In the genomic region with DNA sequence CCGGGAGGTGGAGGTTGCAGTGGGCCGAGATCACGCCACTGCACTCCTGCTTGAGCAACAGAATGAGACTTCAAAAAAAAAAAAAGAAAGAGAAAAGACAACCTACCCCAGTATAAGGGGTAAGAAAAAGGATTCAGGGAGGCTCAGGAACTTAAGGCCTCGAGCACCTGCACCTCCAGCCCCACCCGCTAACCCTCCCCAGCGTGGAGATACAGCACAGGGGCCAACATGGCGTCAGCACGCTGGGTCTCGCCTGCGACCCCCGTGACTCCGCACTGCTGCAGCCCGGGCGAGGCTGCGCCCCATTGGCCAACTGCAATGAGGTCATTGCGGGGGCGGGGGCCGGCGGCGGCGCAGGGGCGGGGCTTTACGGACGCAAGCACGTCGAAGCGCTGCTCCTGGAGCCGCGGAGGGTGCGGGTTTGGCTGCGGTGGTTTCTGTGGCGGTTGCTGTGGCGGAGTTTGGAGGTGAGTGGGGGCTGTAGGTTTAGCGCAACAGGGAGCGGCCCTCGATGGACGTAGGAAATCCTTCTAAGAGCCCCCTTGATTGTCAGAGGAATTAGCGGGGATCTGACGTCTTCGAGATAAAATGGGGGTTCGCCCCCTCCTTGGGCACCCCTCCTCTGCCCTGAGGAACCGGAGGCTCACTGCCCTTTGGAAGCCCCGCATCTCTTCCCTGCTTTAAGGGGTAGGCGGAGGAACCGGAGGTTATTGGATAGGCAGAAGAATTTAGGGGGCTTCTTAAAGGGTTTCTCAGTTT, we compare ENCODE assay signal across 8 cellular contexts. TPM values are rescaled to one million over a fixed set of nuclear protein-coding genes. Genes with fewer than 3 reads are reported as not detected.
A peak's percentile ranks its signal among the peaks of the same experiment; 100 is the strongest.
DNase-seq lines count a peak whose midpoint lies in the region; ATAC-seq, FAIRE-seq and TF ChIP-seq lines count a peak whose summit lies in the region.

A gene (plus strand): TSS at position 382 of the 759 bp plus-strand sequence. CDS start 2,017 bp downstream, outside the sequence.

- ATAC-seq in GM21619 (IDR thresholded peaks at IDR 0.05; ENCODE audit: unreplicated experiment) = peak; percentile 54

- H3K9me3 Mint-ChIP-seq in nephron progenitor cell = no peaks in the 10 kb centered on the region
- H3K9me3 Mint-ChIP-seq in stimulated activated naive CD8-positive, alpha-beta T cell treated with anti-CD3 and anti-CD28 coated beads, Interleukin-15, Interleukin-2, amounts not matched to agents 100 ng/mL and 50 ng/mL, for 24 hours = no peaks in the 10 kb centered on the region

- peak within 1 kb of the TSS; percentile 77 for H3K4me3 ChIP-seq in fibroblast of villous mesenchyme (ENCODE audit: low read depth, low read length)

- peaks cover 39% of the 10 kb centered on the region for H3K4me1 Mint-ChIP-seq in nephron progenitor cell
- H3K4me1 Mint-ChIP-seq in stimulated activated naive CD8-positive, alpha-beta T cell treated with anti-CD3 and anti-CD28 coated beads, Interleukin-15, Interleukin-2, amounts not matched to agents 100 ng/mL and 50 ng/mL, for 24 hours (ENCODE audit: low read depth) = peaks cover 57% of the 10 kb centered on the region

- no peak for FAIRE-seq in D721Med (lab: Jason Lieb, UNC)

- H3K27me3 Mint-ChIP-seq in nephron progenitor cell (ENCODE audit: low read depth, poor library complexity) = peaks cover 7% of the 10 kb centered on the region
- no peaks in the 10 kb centered on the region for H3K27me3 Mint-ChIP-seq in stimulated activated naive CD8-positive, alpha-beta T cell treated with anti-CD3 and anti-CD28 coated beads, Interleukin-15, Interleukin-2, amounts not matched to agents 100 ng/mL and 50 ng/mL, for 24 hours

- H3K36me3 Mint-ChIP-seq in nephron progenitor cell (ENCODE audit: low read depth) = peaks cover 6% of the 10 kb centered on the region
- H3K36me3 Mint-ChIP-seq in stimulated activated naive CD8-positive, alpha-beta T cell treated with anti-CD3 and anti-CD28 coated beads, Interleukin-15, Interleukin-2, amounts not matched to agents 100 ng/mL and 50 ng/mL, for 24 hours (ENCODE audit: low read depth) = peaks cover 11% of the 10 kb centered on the region

- no peak for TF ChIP-seq CTCF in D721Med (IDR thresholded peaks at IDR 0.05; ENCODE audit: insufficient read depth, missing control alignments)
- no peak for TF ChIP-seq CTCF in fibroblast of villous mesenchyme (IDR thresholded peaks at IDR 0.05; ENCODE audit: insufficient read depth, low read depth, low read length)
- no peak for TF ChIP-seq CTCF in nephron progenitor cell (IDR thresholded peaks at IDR 0.05)

- H3K27ac Mint-ChIP-seq in nephron progenitor cell = peak within 1 kb of the TSS; percentile 91
- H3K27ac Mint-ChIP-seq in stimulated activated naive CD8-positive, alpha-beta T cell treated with anti-CD3 and anti-CD28 coated beads, Interleukin-15, Interleukin-2, amounts not matched to agents 100 ng/mL and 50 ng/mL, for 24 hours = peak within 1 kb of the TSS; percentile 84

- peak within 1 kb of the TSS; percentile 95 for H3K4me3 Mint-ChIP-seq in nephron progenitor cell
- peak within 1 kb of the TSS; percentile 90 for H3K4me3 Mint-ChIP-seq in stimulated activated naive CD8-positive, alpha-beta T cell treated with anti-CD3 and anti-CD28 coated beads, Interleukin-15, Interleukin-2, amounts not matched to agents 100 ng/mL and 50 ng/mL, for 24 hours

- DNase-seq in D721Med (ENCODE audit: insufficient read length, low spot score) = peak; percentile 68
- DNase-seq in LHCN-M2 (ENCODE audit: low read depth) = peak; percentile 80
- DNase-seq in SHP77 (lab: John Stamatoyannopoulos, UW) = peak; percentile 81 to 89
- DNase-seq in activated gamma-delta T cell (lab: John Stamatoyannopoulos, UW) = peak; percentile 74
- DNase-seq in fibroblast of villous mesenchyme (ENCODE audit: low read depth) = peak; percentile 92
- peak; percentile 95 for DNase-seq in nephron progenitor cell

RNA-seq across cellular contexts. Expression of the gene that starts here (rescaled TPM):
- total RNA-seq in LHCN-M2 (2014; rRNA removed) = 38.2 and 43.8 TPM in 2 replicates
- polyA plus RNA-seq in LHCN-M2 (2012) = 37.6 TPM
- 66.4 and 82.5 TPM in 2 replicates for total RNA-seq in fibroblast of villous mesenchyme

Comparison
In these comparisons a context has a peak if more than half of its experiments do, and no peak if none do; other contexts are left out.
1. Peak in every context shown above with its lines: DNase-seq, ATAC-seq and H3K4me3 ChIP-seq.